ENCODE assay signal across 2 cellular contexts in genomic region chr13:48070942-48071341, GRCh38.
TF ChIP-seq lines count a peak whose summit lies in the region.

No MANE protein-coding gene starts in this region.

TF ChIP-seq in K562, 482 proteins besides CTCF, POLR2A, EP300 and RAD21:
- no peak for TF ChIP-seq KAT2B (IDR thresholded peaks at IDR 0.05; ENCODE audit: low read depth, low read length)
- TF ChIP-seq TRIM28 (IDR thresholded peaks at IDR 0.05), result 0 out of 2 replicates have a peak, but pooled peaks have one; percentile 24
- TF ChIP-seq NCOA4 (IDR thresholded peaks at IDR 0.05; ENCODE audit: partially characterized antibody), result no peak
- peak in 1 of 2 experiments; percentile 39; a peak in 1 of 3 replicates for TF ChIP-seq CBX3 (IDR thresholded peaks at IDR 0.05; ENCODE audit: borderline replicate concordance in 1 of 2, low read length in 2 of 2)

TF ChIP-seq in liver, 16 proteins besides CTCF, POLR2A, EP300 and RAD21:
- TF ChIP-seq RXRA (IDR thresholded peaks at IDR 0.05) (no peak), JUND (IDR thresholded peaks at IDR 0.05) (no peak), EGR1 (IDR thresholded peaks at IDR 0.05; ENCODE audit: low read depth in 2 of 2) (no peak), SP1 (IDR thresholded peaks at IDR 0.05) (no peak), TAF1 (conservative IDR thresholded peaks at IDR 0.05) (no peak), ATF3 (IDR thresholded peaks at IDR 0.05) (no peak), YY1 (IDR thresholded peaks at IDR 0.05) (no peak), GABPA (IDR thresholded peaks at IDR 0.05 in 1 of 2, conservative IDR thresholded peaks at IDR 0.05 in 1 of 2) (no peak), HNF4A (conservative IDR thresholded peaks at IDR 0.05) (no peak), MAX (IDR thresholded peaks at IDR 0.05) (no peak), FOXA1 (IDR thresholded peaks at IDR 0.05) (no peak), NR2F2 (IDR thresholded peaks at IDR 0.05) (no peak), REST (IDR thresholded peaks at IDR 0.05) (no peak), HNF4G (IDR thresholded peaks at IDR 0.05) (no peak), FOXA2 (IDR thresholded peaks at IDR 0.05) (no peak), ZBTB33 (IDR thresholded peaks at IDR 0.05) (no peak)
